19 cellular contexts compared by ENCODE assay signal in genomic region chr20:51070635-51071034, GRCh38. TPM values are rescaled to one million over a fixed set of nuclear protein-coding genes. Genes with fewer than 3 reads are reported as not detected.
"Had no signal": no experiment of that assay in that cellular context is flagged by ENCODE, and none has a peak within 500 bp of the region (broad histone marks: within the 10 kb centered on the region; RNA-seq: fewer than 3 reads in every experiment).

No MANE protein-coding gene starts in this region.

- H3K27ac Mint-ChIP-seq: naive thymus-derived CD4-positive, alpha-beta T cell had no signal

- H3K4me3 ChIP-seq: dorsolateral prefrontal cortex, heart left ventricle, ovary, right atrium auricular region, sigmoid colon, suprapubic skin, thyroid gland, upper lobe of left lung, uterus had no signal

- H3K27me3 ChIP-seq: ovary, right atrium auricular region, thyroid gland, upper lobe of left lung, uterus had no signal

- H3K36me3 Mint-ChIP-seq: naive thymus-derived CD4-positive, alpha-beta T cell had no signal

- H3K4me1 ChIP-seq: heart left ventricle, right atrium auricular region, sigmoid colon, suprapubic skin, thyroid gland, upper lobe of left lung, uterus had no signal

- H3K4me3 Mint-ChIP-seq: naive thymus-derived CD4-positive, alpha-beta T cell had no signal

- H3K9me3 ChIP-seq: ovary, suprapubic skin, thyroid gland, upper lobe of left lung, uterus had no signal

- H3K27ac ChIP-seq: dorsolateral prefrontal cortex, heart left ventricle, ovary, right atrium auricular region, sigmoid colon, suprapubic skin, thyroid gland, upper lobe of left lung, uterus had no signal

- DNase-seq: cortex of kidney; dorsolateral prefrontal cortex; effector CD8-positive, alpha-beta T cell; heart left ventricle; hippocampal formation; kidney glomerular epithelial cell; naive thymus-derived CD4-positive, alpha-beta T cell; nucleus accumbens; ovary; sigmoid colon; small intestine; stimulated activated CD4-positive, alpha-beta T cell treated with anti-CD3 and anti-CD28 coated beads, Interleukin-2, amount 100 ng/mL, for 48 hours; stimulated activated naive CD4-positive, alpha-beta T cell treated with Interleukin-2 at 50 U/mL for 16 hours; thyroid gland; upper lobe of left lung; uterus had no signal

- ATAC-seq: esophagus mucosa; heart left ventricle; naive thymus-derived CD4-positive, alpha-beta T cell had no signal

- H3K36me3 ChIP-seq: heart left ventricle, ovary, right atrium auricular region, sigmoid colon, suprapubic skin, thyroid gland, upper lobe of left lung, uterus had no signal

RNA-seq across cellular contexts. Expression of gene KCNG1, which starts 47.7 kb away (rescaled TPM):
- polyA plus RNA-seq: naive thymus-derived CD4-positive, alpha-beta T cell had no signal
